Comparison of ENCODE assay signal across 11 cellular contexts in genomic region chr6:6713660-6714446, GRCh38.
DNase-seq lines count a peak whose midpoint lies in the region; ATAC-seq and TF ChIP-seq lines count a peak whose summit lies in the region.
"Had no signal": no experiment of that assay in that cellular context is flagged by ENCODE, and none has a peak within 500 bp of the region (broad histone marks: within the 10 kb centered on the region; RNA-seq: fewer than 3 reads in every experiment).

No MANE protein-coding gene starts in this region.

- peak overlapping the region; percentile 30 for H3K4me3 Mint-ChIP-seq in activated T-helper 1 cell treated with anti-CD3 and anti-CD28 coated beads, Interleukin-12 subunit alpha, Interleukin-12 subunit beta, Interleukin-2, Interleukin-4 antibody, amounts not matched to agents 30 ng/mL and 10 ng/mL and 1 ng/mL, durations not matched to agents 14 hours and 24 hours and 36 hours
- no peak overlapping the region for H3K4me3 Mint-ChIP-seq in CD4-positive, alpha-beta T cell

- no peaks in the 10 kb centered on the region for H3K9me3 ChIP-seq in stomach smooth muscle (ENCODE audit: control insufficient read depth in 2 of 2, low read length in 2 of 2)
- H3K9me3 ChIP-seq in CD4-positive, alpha-beta T cell (ENCODE audit: control insufficient read depth, low read length): no peaks in the 10 kb centered on the region

- no peaks in the 10 kb centered on the region for H3K9me3 Mint-ChIP-seq in activated T-helper 1 cell treated with anti-CD3 and anti-CD28 coated beads, Interleukin-12 subunit alpha, Interleukin-12 subunit beta, Interleukin-2, Interleukin-4 antibody, amounts not matched to agents 30 ng/mL and 10 ng/mL and 1 ng/mL, durations not matched to agents 14 hours and 24 hours and 36 hours
- no peaks in the 10 kb centered on the region for H3K9me3 Mint-ChIP-seq in CD4-positive, alpha-beta T cell
- H3K9me3 Mint-ChIP-seq: activated B cell treated with CpG ODN at 0.5 μM for 24 hours had no signal

- H3K4me1 Mint-ChIP-seq in activated T-helper 1 cell treated with anti-CD3 and anti-CD28 coated beads, Interleukin-12 subunit alpha, Interleukin-12 subunit beta, Interleukin-2, Interleukin-4 antibody, amounts not matched to agents 30 ng/mL and 10 ng/mL and 1 ng/mL, durations not matched to agents 14 hours and 24 hours and 36 hours (ENCODE audit: low read depth): peaks cover 36% of the 10 kb centered on the region
- peaks cover 35% of the 10 kb centered on the region for H3K4me1 Mint-ChIP-seq in CD4-positive, alpha-beta T cell (ENCODE audit: low read depth)

- no peak overlapping the region for H3K27ac Mint-ChIP-seq in activated T-helper 1 cell treated with anti-CD3 and anti-CD28 coated beads, Interleukin-12 subunit alpha, Interleukin-12 subunit beta, Interleukin-2, Interleukin-4 antibody, amounts not matched to agents 30 ng/mL and 10 ng/mL and 1 ng/mL, durations not matched to agents 14 hours and 24 hours and 36 hours
- H3K27ac Mint-ChIP-seq in CD4-positive, alpha-beta T cell: no peak overlapping the region
- H3K27ac Mint-ChIP-seq: activated B cell treated with CpG ODN at 0.5 μM for 24 hours had no signal

- no peak overlapping the region for H3K9ac ChIP-seq in stomach smooth muscle (ENCODE audit: low read length in 2 of 2)

- no peaks in the 10 kb centered on the region for H3K36me3 Mint-ChIP-seq in activated T-helper 1 cell treated with anti-CD3 and anti-CD28 coated beads, Interleukin-12 subunit alpha, Interleukin-12 subunit beta, Interleukin-2, Interleukin-4 antibody, amounts not matched to agents 30 ng/mL and 10 ng/mL and 1 ng/mL, durations not matched to agents 14 hours and 24 hours and 36 hours (ENCODE audit: low read depth)
- no peaks in the 10 kb centered on the region for H3K36me3 Mint-ChIP-seq in CD4-positive, alpha-beta T cell (ENCODE audit: low read depth)

- no peaks in the 10 kb centered on the region for H3K36me3 ChIP-seq in stomach smooth muscle (ENCODE audit: control insufficient read depth in 2 of 2, insufficient read depth in 2 of 2, low read length in 2 of 2)

- H3K4me1 ChIP-seq in stomach smooth muscle (ENCODE audit: control insufficient read depth, insufficient read depth, low read length): peaks cover 31% of the 10 kb centered on the region

- TF ChIP-seq CTCF in CD4-positive, alpha-beta T cell (IDR thresholded peaks at IDR 0.05): no peak

- no peaks in the 10 kb centered on the region for H3K27me3 ChIP-seq in stomach smooth muscle (ENCODE audit: control insufficient read depth in 1 of 2, insufficient read depth in 2 of 2, low read length in 2 of 2)
- no peaks in the 10 kb centered on the region for H3K27me3 ChIP-seq in CD4-positive, alpha-beta T cell (ENCODE audit: control insufficient read depth, insufficient read depth, low read length)

- POLR2A ChIA-PET in CD4-positive, alpha-beta T cell (lab: Charles Lee): no interaction called here

- peaks cover 28% of the 10 kb centered on the region for H3K27me3 Mint-ChIP-seq in activated T-helper 1 cell treated with anti-CD3 and anti-CD28 coated beads, Interleukin-12 subunit alpha, Interleukin-12 subunit beta, Interleukin-2, Interleukin-4 antibody, amounts not matched to agents 30 ng/mL and 10 ng/mL and 1 ng/mL, durations not matched to agents 14 hours and 24 hours and 36 hours (ENCODE audit: insufficient read depth)
- peaks cover 7% of the 10 kb centered on the region for H3K27me3 Mint-ChIP-seq in CD4-positive, alpha-beta T cell

- DNase-seq in NCI-H146 (lab: John Stamatoyannopoulos, UW): peak; percentile 12
- DNase-seq in NCI-H146 treated with DMSO at 0.1 percent for 48 hours (lab: John Stamatoyannopoulos, UW; ENCODE audit: unreplicated experiment): no peak
- DNase-seq in activated T-helper 1 cell treated with anti-CD3 and anti-CD28 coated beads, Interleukin-12 subunit alpha, Interleukin-12 subunit beta, Interleukin-2, Interleukin-4 antibody, amounts not matched to agents 30 ng/mL and 10 ng/mL and 1 ng/mL, durations not matched to agents 14 hours and 24 hours and 36 hours (ENCODE audit: low spot score): no peak
- DNase-seq in hepatic stellate cell (ENCODE audit: low spot score): peak; percentile 43
- DNase-seq in CD4-positive, alpha-beta T cell: no peak
- no peak for DNase-seq in activated naive CD4-positive, alpha-beta T cell treated with Interleukin-2 at 50 U/mL for 16 hours
- DNase-seq: 8988T, activated B cell treated with CpG ODN at 0.5 μM for 24 hours, NCI-H2029 had no signal

- CTCF ChIA-PET in CD4-positive, alpha-beta T cell (lab: Charles Lee): no interaction called here

- ATAC-seq in GM21447 (IDR thresholded peaks at IDR 0.05; ENCODE audit: unreplicated experiment): no peak
- no peak for ATAC-seq in CD4-positive, alpha-beta T cell (ENCODE audit: poor library complexity)

- H3K27ac ChIP-seq in stomach smooth muscle (ENCODE audit: low read length): peak overlapping the region; percentile 60
- no peak overlapping the region for H3K27ac ChIP-seq in CD4-positive, alpha-beta T cell (ENCODE audit: low read depth, low read length)

- no peak overlapping the region for H3K4me3 ChIP-seq in stomach smooth muscle (ENCODE audit: low read length in 2 of 2)

- intact Hi-C loops in activated T-helper 1 cell treated with anti-CD3 and anti-CD28 coated beads, Interleukin-12 subunit alpha, Interleukin-12 subunit beta, Interleukin-2, Interleukin-4 antibody, amounts not matched to agents 30 ng/mL and 10 ng/mL and 1 ng/mL, durations not matched to agents 14 hours and 24 hours and 36 hours (cut with micrococcal nuclease): no loop called here
- intact Hi-C loops in CD4-positive, alpha-beta T cell (cut with DNase I, micrococcal nuclease): no loop called here

Comparison
In these comparisons a context has a peak if more than half of its experiments do, and no peak if none do; other contexts are left out.
1. DNase-seq: peak in NCI-H146 (single experiment) and hepatic stellate cell (single experiment); none in NCI-H146 treated with DMSO at 0.1 percent for 48 hours (single experiment), activated T-helper 1 cell treated with anti-CD3 and anti-CD28 coated beads, Interleukin-12 subunit alpha, Interleukin-12 subunit beta, Interleukin-2, Interleukin-4 antibody, amounts not matched to agents 30 ng/mL and 10 ng/mL and 1 ng/mL, durations not matched to agents 14 hours and 24 hours and 36 hours (single experiment), CD4-positive, alpha-beta T cell (0 of 10) and activated naive CD4-positive, alpha-beta T cell treated with Interleukin-2 at 50 U/mL for 16 hours (single experiment).